ENCODE assay signal across 21 cellular contexts in the genomic region with DNA sequence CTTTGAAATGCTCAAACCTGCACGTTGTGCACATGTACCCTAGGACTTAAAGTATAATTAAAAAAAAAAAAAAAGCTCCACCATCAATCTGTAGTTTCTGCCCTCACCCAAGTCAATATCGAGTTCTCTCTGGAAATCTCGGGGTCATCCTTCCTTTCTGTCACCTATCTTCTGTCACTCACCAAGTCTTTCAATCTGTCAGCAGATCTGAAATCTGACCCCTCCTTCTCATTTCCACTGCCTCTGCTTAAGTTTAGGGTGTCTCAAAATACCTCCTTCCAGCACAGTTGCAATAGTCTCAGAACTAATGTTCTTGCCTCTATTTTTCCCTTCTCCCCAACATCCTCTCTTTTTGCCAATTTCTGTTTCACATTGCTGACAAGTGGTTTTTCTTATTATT.
"Had no signal": no experiment of that assay in that cellular context is flagged by ENCODE, and none has a peak within 500 bp of the region (broad histone marks: within the 10 kb centered on the region; RNA-seq: fewer than 3 reads in every experiment).

No MANE protein-coding gene starts in this region.

- H3K27me3 ChIP-seq: SJSA1 had no signal

- H3K27ac ChIP-seq: KMS-11, SJSA1, SK-N-MC had no signal

- H3K9ac ChIP-seq: KMS-11 had no signal

- H3K4me2 ChIP-seq: KMS-11 had no signal

- H3K9me3 ChIP-seq: SJSA1 had no signal

- FAIRE-seq: RCC 7860 had no signal

- H3K36me3 ChIP-seq: SJSA1 had no signal

- DNase-seq: NCI-H1092, NCI-H1105 treated with DMSO at 0.1 percent for 48 hours, NCI-H1417 treated with DMSO at 0.1 percent for 48 hours, NCI-H146, NCI-H1694 treated with DMSO at 0.1 percent for 48 hours, NCI-H2029, NCI-H2081 treated with DMSO at 0.1 percent for 48 hours, NCI-H2171, NCI-H226, NCI-H446, NCI-H510A, NCI-H524 treated with DMSO at 0.1 percent for 48 hours, NCI-H69, NCI-H774, Right ventricle myocardium superior, RPMI8226, SIG-M5 had no signal

- H3K4me3 ChIP-seq: SJSA1, SK-N-MC had no signal
